Comparison of ENCODE assay signal across 9 cellular contexts in the genomic region with DNA sequence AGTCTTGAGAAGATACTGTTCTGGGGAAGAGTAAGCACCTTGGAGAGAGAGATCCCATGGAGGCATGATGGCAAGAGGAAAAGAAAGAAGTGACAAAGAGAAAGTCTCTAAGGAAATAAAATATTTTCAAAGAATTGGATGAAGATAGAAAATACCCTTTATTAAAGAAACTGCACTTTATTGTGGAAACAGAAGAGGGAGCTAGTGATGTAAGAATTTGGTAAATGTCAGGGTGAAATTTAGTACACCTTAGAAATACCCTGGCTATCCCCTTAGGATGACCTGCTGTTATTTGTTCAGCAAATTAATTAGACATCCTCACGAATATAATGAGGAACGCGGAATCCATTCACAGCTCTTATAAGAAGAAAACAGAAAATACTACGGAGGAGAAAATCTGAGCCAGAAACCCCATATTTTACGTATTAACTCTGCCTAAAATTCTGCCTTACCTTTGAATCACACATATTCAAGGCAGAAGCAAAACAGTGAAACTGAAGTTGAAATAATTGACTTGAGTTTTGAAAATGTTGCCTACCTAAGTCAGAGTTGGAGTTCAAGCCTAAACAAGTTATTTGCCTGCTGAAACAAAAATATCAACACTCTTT.
A peak's percentile ranks its signal among the peaks of the same experiment; 100 is the strongest.
DNase-seq lines count a peak whose midpoint lies in the region; ATAC-seq and TF ChIP-seq lines count a peak whose summit lies in the region.
"Had no signal": no experiment of that assay in that cellular context is flagged by ENCODE, and none has a peak within 500 bp of the region (broad histone marks: within the 10 kb centered on the region; RNA-seq: fewer than 3 reads in every experiment).

No MANE protein-coding gene starts in this region.

- CTCF ChIA-PET in Calu3 (lab: Charles Lee) = no interaction called here
- CTCF ChIA-PET in CD4-positive, alpha-beta T cell (lab: Charles Lee) = no interaction called here

- peak overlapping the region; percentile 16 for H3K27ac Mint-ChIP-seq in Calu3 (ENCODE audit: unreplicated experiment)
- no peak overlapping the region for H3K27ac Mint-ChIP-seq in CD4-positive, alpha-beta T cell

- no peak overlapping the region for H3K27ac ChIP-seq in CD4-positive, alpha-beta T cell (ENCODE audit: low read depth, low read length)
- H3K27ac ChIP-seq: epithelial cell of prostate had no signal

- H3K36me3 Mint-ChIP-seq in Calu3 (ENCODE audit: insufficient read depth, unreplicated experiment) = no peaks in the 10 kb centered on the region
- H3K36me3 Mint-ChIP-seq in activated T-cell treated with anti-CD3 and anti-CD28 coated beads, Interleukin-2, amount 50 U/mL, for 4 hours (ENCODE audit: insufficient read depth) = no peaks in the 10 kb centered on the region
- H3K36me3 Mint-ChIP-seq in CD4-positive, alpha-beta T cell (ENCODE audit: low read depth) = no peaks in the 10 kb centered on the region

- H3K27me3 ChIP-seq in CD4-positive, alpha-beta T cell (ENCODE audit: control insufficient read depth, insufficient read depth, low read length) = no peaks in the 10 kb centered on the region

- no peak overlapping the region for H3K4me3 Mint-ChIP-seq in Calu3 (ENCODE audit: low read depth, unreplicated experiment)
- no peak overlapping the region for H3K4me3 Mint-ChIP-seq in activated T-cell treated with anti-CD3 and anti-CD28 coated beads, Interleukin-2, amount 50 U/mL, for 4 hours
- H3K4me3 Mint-ChIP-seq in CD4-positive, alpha-beta T cell = no peak overlapping the region

- no peaks in the 10 kb centered on the region for H3K27me3 Mint-ChIP-seq in Calu3 (ENCODE audit: unreplicated experiment)
- peaks cover 1% of the 10 kb centered on the region for H3K27me3 Mint-ChIP-seq in activated T-cell treated with anti-CD3 and anti-CD28 coated beads, Interleukin-2, amount 50 U/mL, for 4 hours (ENCODE audit: low read depth)
- H3K27me3 Mint-ChIP-seq in CD4-positive, alpha-beta T cell = no peaks in the 10 kb centered on the region

- H3K9me3 Mint-ChIP-seq in Calu3 (ENCODE audit: low read depth, unreplicated experiment) = peaks cover 5% of the 10 kb centered on the region
- peaks cover 8% of the 10 kb centered on the region for H3K9me3 Mint-ChIP-seq in activated T-cell treated with anti-CD3 and anti-CD28 coated beads, Interleukin-2, amount 50 U/mL, for 4 hours
- peaks cover 4% of the 10 kb centered on the region for H3K9me3 Mint-ChIP-seq in CD4-positive, alpha-beta T cell

- no peak for TF ChIP-seq CTCF in Calu3 (IDR thresholded peaks at IDR 0.05; ENCODE audit: unreplicated experiment)
- TF ChIP-seq CTCF in CD4-positive, alpha-beta T cell (IDR thresholded peaks at IDR 0.05) = no peak

- DNase-seq in Calu3 = no peak
- DNase-seq in HT-29 (ENCODE audit: low spot score) = peak; percentile 32
- DNase-seq in amniotic epithelial cell (ENCODE audit: low read depth) = peak; percentile 28
- DNase-seq in left kidney (ENCODE audit: low read depth, low spot score) = peak; percentile 9
- no peak for DNase-seq in GM19238 (ENCODE audit: insufficient read length, low spot score)
- DNase-seq in activated T-cell treated with anti-CD3 and anti-CD28 coated beads, Interleukin-2, amount 50 U/mL, for 4 hours = no peak
- DNase-seq in activated gamma-delta T cell treated with Interleukin-2 at 50 U/mL for 16 hours = no peak
- DNase-seq in CD4-positive, alpha-beta T cell = no peak

- peaks cover 10% of the 10 kb centered on the region for H3K4me1 Mint-ChIP-seq in Calu3 (ENCODE audit: low read depth, unreplicated experiment)
- no peaks in the 10 kb centered on the region for H3K4me1 Mint-ChIP-seq in activated T-cell treated with anti-CD3 and anti-CD28 coated beads, Interleukin-2, amount 50 U/mL, for 4 hours (ENCODE audit: low read depth)
- H3K4me1 Mint-ChIP-seq in CD4-positive, alpha-beta T cell (ENCODE audit: low read depth) = no peaks in the 10 kb centered on the region

- ATAC-seq in activated T-cell treated with anti-CD3 and anti-CD28 coated beads, Interleukin-2, amount 50 U/mL, for 4 hours = no peak
- ATAC-seq in CD4-positive, alpha-beta T cell (ENCODE audit: poor library complexity) = no peak

- H3K9me3 ChIP-seq in CD4-positive, alpha-beta T cell (ENCODE audit: control insufficient read depth, low read length) = no peaks in the 10 kb centered on the region

- intact Hi-C loops in Calu3 (cut with micrococcal nuclease; ENCODE audit: unreplicated experiment) = loop anchor here (5.0 kb wide), 3 partner anchors 287 to 477 kb away; no protein-coding TSS in a partner anchor
- intact Hi-C loops in CD4-positive, alpha-beta T cell (cut with DNase I, micrococcal nuclease) = no loop called here

- POLR2A ChIA-PET in CD4-positive, alpha-beta T cell (lab: Charles Lee) = no interaction called here

- no TSS peak for BruUV-seq in Calu3 (replicated peaks; lab: Mats Ljungman, UMichigan)

Comparison
In these comparisons a context has a peak if more than half of its experiments do, and no peak if none do; other contexts are left out.
1. DNase-seq: peak in HT-29 (single experiment), amniotic epithelial cell (single experiment) and left kidney (single experiment); none in Calu3 (single experiment), GM19238 (single experiment), activated T-cell treated with anti-CD3 and anti-CD28 coated beads, Interleukin-2, amount 50 U/mL, for 4 hours (single experiment), activated gamma-delta T cell treated with Interleukin-2 at 50 U/mL for 16 hours (single experiment) and CD4-positive, alpha-beta T cell (0 of 10).